17 cellular contexts compared by ENCODE assay signal in genomic region chr17:58384900-58385299, GRCh38. TPM values are rescaled to one million over a fixed set of nuclear protein-coding genes. Genes with fewer than 3 reads are reported as not detected.
DNase-seq lines count a peak whose midpoint lies in the region; ATAC-seq, FAIRE-seq and TF ChIP-seq lines count a peak whose summit lies in the region.
"Had no signal": no experiment of that assay in that cellular context is flagged by ENCODE, and none has a peak within 500 bp of the region (broad histone marks: within the 10 kb centered on the region; RNA-seq: fewer than 3 reads in every experiment).

No MANE protein-coding gene starts in this region.

- H3K27me3 ChIP-seq in CD8-positive, alpha-beta memory T cell (ENCODE audit: insufficient read depth, low read length, poor library complexity, severe bottlenecking): no peaks in the 10 kb centered on the region
- H3K27me3 ChIP-seq: BLaER1 treated with 17β-estradiol and CSF1 and Interleukin-3, amounts not matched to agents 10 nM and 100 nM had no signal

- TF ChIP-seq CTCF in A549 (IDR thresholded peaks at IDR 0.05) (no peak), nephron progenitor cell (IDR thresholded peaks at IDR 0.05) (no peak)

- no peaks in the 10 kb centered on the region for H3K9me3 ChIP-seq in A549
- no peaks in the 10 kb centered on the region for H3K9me3 ChIP-seq in CD8-positive, alpha-beta memory T cell (ENCODE audit: low read length)
- H3K9me3 ChIP-seq: BLaER1 treated with 17β-estradiol and CSF1 and Interleukin-3, amounts not matched to agents 10 nM and 100 nM had no signal

- 87% methylated on average over 3 of the region's 3 CpGs for WGBS in A549 (ENCODE audit: missing lambda C conversion rate)

- H3K36me3 ChIP-seq in CD8-positive, alpha-beta memory T cell (ENCODE audit: insufficient read depth, low read length): no peaks in the 10 kb centered on the region
- H3K36me3 ChIP-seq: BLaER1 treated with 17β-estradiol and CSF1 and Interleukin-3, amounts not matched to agents 10 nM and 100 nM had no signal

- no peak for TF ChIP-seq RAD21 in A549 (conservative IDR thresholded peaks at IDR 0.05 in 1 of 2, IDR thresholded peaks at IDR 0.05 in 1 of 2)

- TF ChIP-seq EP300 in A549 (IDR thresholded peaks at IDR 0.05): no peak

- H3K27me3 Mint-ChIP-seq in CD8-positive, alpha-beta memory T cell: no peaks in the 10 kb centered on the region
- H3K27me3 Mint-ChIP-seq in central memory CD8-positive, alpha-beta T cell: no peaks in the 10 kb centered on the region
- peaks cover 3% of the 10 kb centered on the region for H3K27me3 Mint-ChIP-seq in nephron progenitor cell (ENCODE audit: low read depth, poor library complexity)

- no peak for ATAC-seq in A549
- no peak for ATAC-seq in central memory CD8-positive, alpha-beta T cell (replicated peaks; ENCODE audit: extremely low read depth, poor library complexity, severe bottlenecking)
- ATAC-seq: PC-3 had no signal

- CTCF ChIA-PET in A549 (lab: Yijun Ruan, JAX): interaction anchor here (0.7 to 1.5 kb wide), 4 partner anchors 10 to 50 kb away, joined by 3 to 6 read pairs (median 4); no protein-coding TSS in a partner anchor
- CTCF ChIA-PET in CD8-positive, alpha-beta memory T cell (lab: Charles Lee): interaction anchor here (1.1 to 1.4 kb wide), 2 partner anchors 12 to 67 kb away, joined by 3 to 5 read pairs; no protein-coding TSS in a partner anchor

- no peaks in the 10 kb centered on the region for H3K9me3 Mint-ChIP-seq in CD8-positive, alpha-beta memory T cell
- no peaks in the 10 kb centered on the region for H3K9me3 Mint-ChIP-seq in central memory CD8-positive, alpha-beta T cell
- H3K9me3 Mint-ChIP-seq in nephron progenitor cell: no peaks in the 10 kb centered on the region

- peak overlapping the region; percentile 45 to 73 for H3K27ac ChIP-seq in A549
- H3K27ac ChIP-seq in CD8-positive, alpha-beta memory T cell (ENCODE audit: low read depth, low read length): no peak overlapping the region
- H3K27ac ChIP-seq: BLaER1 treated with 17β-estradiol and CSF1 and Interleukin-3, amounts not matched to agents 10 nM and 100 nM; SK-N-MC had no signal

- no peak overlapping the region for H3K4me3 Mint-ChIP-seq in CD8-positive, alpha-beta memory T cell
- no peak overlapping the region for H3K4me3 Mint-ChIP-seq in central memory CD8-positive, alpha-beta T cell
- peak overlapping the region; percentile 2 for H3K4me3 Mint-ChIP-seq in nephron progenitor cell

- no peak for FAIRE-seq in A549 (lab: Jason Lieb, UNC)

- DNase-seq in A549 (ENCODE audit: low read depth in 1 of 2, low spot score in 1 of 2) (no peak), nephron progenitor cell (no peak), NCI-H1694 (lab: John Stamatoyannopoulos, UW) (no peak), NCI-H1930 (lab: John Stamatoyannopoulos, UW) (no peak)
- no peak for DNase-seq in CD8-positive, alpha-beta memory T cell
- DNase-seq in central memory CD8-positive, alpha-beta T cell (ENCODE audit: low spot score in 2 of 2): no peak
- DNase-seq in effector CD4-positive, alpha-beta T cell: no peak
- DNase-seq: Karpas-422, MV-4-11, NCI-H1417 treated with DMSO at 0.1 percent for 48 hours, NCI-H2081, NCI-H2227 treated with DMSO at 0.1 percent for 48 hours, NCI-H526, PC-3 had no signal

- no peak overlapping the region for H3K4me3 ChIP-seq in A549
- H3K4me3 ChIP-seq in CD8-positive, alpha-beta memory T cell (ENCODE audit: low read length): no peak overlapping the region
- H3K4me3 ChIP-seq: BLaER1 treated with 17β-estradiol and CSF1 and Interleukin-3, amounts not matched to agents 10 nM and 100 nM; SK-N-MC had no signal

- POLR2A ChIA-PET in A549 (lab: Yijun Ruan, JAX): interaction anchor here (4.1 kb wide), 1 partner anchor 33 kb away, joined by 17 read pairs; the partner anchor contains the start of gene SUPT4H1
- POLR2A ChIA-PET in CD8-positive, alpha-beta memory T cell (lab: Charles Lee): no interaction called here

- TF ChIP-seq POLR2A in A549 (IDR thresholded peaks at IDR 0.05; ENCODE audit: low read length): no peak

- H3K4me2 ChIP-seq in A549: peak overlapping the region; percentile 65; the same call in 1 of the 3 replicates

- peak overlapping the region in 5 of 8 donors; percentile 2 to 58 (median 29) for H3K27ac Mint-ChIP-seq in CD8-positive, alpha-beta memory T cell
- H3K27ac Mint-ChIP-seq in central memory CD8-positive, alpha-beta T cell (ENCODE audit: low read depth): peak overlapping the region; percentile 64
- H3K27ac Mint-ChIP-seq in nephron progenitor cell: peak overlapping the region; percentile 53

- H3K4me1 ChIP-seq in A549: peaks cover 90% of the 10 kb centered on the region
- H3K4me1 ChIP-seq in CD8-positive, alpha-beta memory T cell (ENCODE audit: insufficient read depth, low read length): peaks cover 32% of the 10 kb centered on the region

- peaks cover 30 to 65% (median 36%) of the 10 kb centered on the region in 3 donors for H3K4me1 Mint-ChIP-seq in CD8-positive, alpha-beta memory T cell
- peaks cover 43% of the 10 kb centered on the region for H3K4me1 Mint-ChIP-seq in central memory CD8-positive, alpha-beta T cell
- H3K4me1 Mint-ChIP-seq in nephron progenitor cell: peaks cover 60% of the 10 kb centered on the region

- H3K36me3 Mint-ChIP-seq in CD8-positive, alpha-beta memory T cell: peaks cover 0 to 4% (median 0%) of the 10 kb centered on the region in 3 donors
- H3K36me3 Mint-ChIP-seq in central memory CD8-positive, alpha-beta T cell (ENCODE audit: insufficient read depth): peaks cover 10% of the 10 kb centered on the region
- no peaks in the 10 kb centered on the region for H3K36me3 Mint-ChIP-seq in nephron progenitor cell (ENCODE audit: low read depth)

TF ChIP-seq in A549, 52 proteins besides CTCF, POLR2A, EP300 and RAD21 (continues in another document):
- TF ChIP-seq CHD2 (IDR thresholded peaks at IDR 0.05; ENCODE audit: low read length, partially characterized antibody): no peak
- TF ChIP-seq ZSCAN20 (CRISPR knock-in tag; IDR thresholded peaks at IDR 0.05): no peak
- no peak for TF ChIP-seq PBX3 (IDR thresholded peaks at IDR 0.05)
- no peak for TF ChIP-seq HMGXB4 (CRISPR knock-in tag; IDR thresholded peaks at IDR 0.05; ENCODE audit: borderline replicate concordance)
- no peak for TF ChIP-seq PHF8 (IDR thresholded peaks at IDR 0.05; ENCODE audit: borderline replicate concordance, low read depth)
- TF ChIP-seq ESRRA (IDR thresholded peaks at IDR 0.05; ENCODE audit: borderline replicate concordance, low read length): no peak
- TF ChIP-seq MAFK (IDR thresholded peaks at IDR 0.05; ENCODE audit: partially characterized antibody): no peak
- TF ChIP-seq TP53 (CRISPR knock-in tag; IDR thresholded peaks at IDR 0.05): no peak
- TF ChIP-seq POLR2AphosphoS2 (conservative IDR thresholded peaks at IDR 0.05; ENCODE audit: low read length): no peak
- no peak for TF ChIP-seq CEBPB (IDR thresholded peaks at IDR 0.05)
- TF ChIP-seq NPAS2 (CRISPR knock-in tag; IDR thresholded peaks at IDR 0.05; ENCODE audit: borderline replicate concordance): no peak
- no peak for TF ChIP-seq EHF (CRISPR knock-in tag; IDR thresholded peaks at IDR 0.05)
- no peak for TF ChIP-seq ZNF302 (CRISPR knock-in tag; IDR thresholded peaks at IDR 0.05)
- TF ChIP-seq RFX5 (IDR thresholded peaks at IDR 0.05): no peak
- TF ChIP-seq KDM1A (IDR thresholded peaks at IDR 0.05; ENCODE audit: low read depth): no peak

RNA-seq across cellular contexts. Expression of gene RNF43, which starts 32.4 kb away (rescaled TPM):
- polyA plus RNA-seq in A549 (2011; rRNA removed) (6.3 and 6.6 TPM in 2 replicates), A549 (2017; fragmentation: RNase III; extraction: RNeasy Plus Mini Kit Qiagen cat#74134 plus additional on column Dnase treatment) (1.6 to 2.6 TPM (median 2.5 TPM) in 3 replicates)
- polyA plus RNA-seq in A549 (2012; cell fraction: cytosol; rRNA removed): 0.82 and 0.83 TPM in 2 replicates
- polyA plus RNA-seq in A549 (2012; cell fraction: nucleus; rRNA removed): 1.3 and 2.3 TPM in 2 replicates
- 2.8 and 3.2 TPM in 2 replicates for polyA minus RNA-seq in A549 (2011; rRNA and poly(A)+ RNA removed)
- total RNA-seq in CD8-positive, alpha-beta memory T cell: 1 to 10 TPM in 1 of 2 experiments, under 1 TPM in 1; 0.47 to 1.2 TPM
- 1.4 TPM for polyA plus RNA-seq in CD8-positive, alpha-beta memory T cell

RNA-seq across cellular contexts. Expression of gene SUPT4H1, which starts 32.9 kb away (rescaled TPM):
- polyA plus RNA-seq in A549 (2011; rRNA removed) (241 and 260 TPM in 2 replicates), A549 (2017; fragmentation: RNase III; extraction: RNeasy Plus Mini Kit Qiagen cat#74134 plus additional on column Dnase treatment) (117 to 124 TPM (median 123 TPM) in 3 replicates)
- polyA plus RNA-seq in A549 (2012; cell fraction: cytosol; rRNA removed): 112 and 123 TPM in 2 replicates
- 60.7 and 203 TPM in 2 replicates for polyA plus RNA-seq in A549 (2012; cell fraction: nucleus; rRNA removed)
- 81.6 and 112 TPM in 2 replicates for polyA minus RNA-seq in A549 (2011; rRNA and poly(A)+ RNA removed)
- total RNA-seq in CD8-positive, alpha-beta memory T cell: 100 to 1,000 TPM; 145 to 149 TPM
- polyA plus RNA-seq in CD8-positive, alpha-beta memory T cell: 97.5 TPM

RNA-seq across cellular contexts. Expression of gene TSPOAP1, which starts 56.3 kb away (rescaled TPM):
- polyA plus RNA-seq in A549 (2011; rRNA removed) (not detected in 2 replicates), A549 (2017; fragmentation: RNase III; extraction: RNeasy Plus Mini Kit Qiagen cat#74134 plus additional on column Dnase treatment) (not detected in 3 replicates)
- polyA plus RNA-seq in A549 (2012; cell fraction: cytosol; rRNA removed): not detected in 2 replicates
- 0.01 and 0.04 TPM in 2 replicates for polyA plus RNA-seq in A549 (2012; cell fraction: nucleus; rRNA removed)
- polyA minus RNA-seq in A549 (2011; rRNA and poly(A)+ RNA removed): not detected in 2 replicates
- 10 to 100 TPM; 14.4 to 15.0 TPM for total RNA-seq in CD8-positive, alpha-beta memory T cell
- polyA plus RNA-seq in CD8-positive, alpha-beta memory T cell: 4.0 TPM
- total RNA-seq: H4 had no signal
